ENCODE assay signal across 9 cellular contexts in the genomic region with DNA sequence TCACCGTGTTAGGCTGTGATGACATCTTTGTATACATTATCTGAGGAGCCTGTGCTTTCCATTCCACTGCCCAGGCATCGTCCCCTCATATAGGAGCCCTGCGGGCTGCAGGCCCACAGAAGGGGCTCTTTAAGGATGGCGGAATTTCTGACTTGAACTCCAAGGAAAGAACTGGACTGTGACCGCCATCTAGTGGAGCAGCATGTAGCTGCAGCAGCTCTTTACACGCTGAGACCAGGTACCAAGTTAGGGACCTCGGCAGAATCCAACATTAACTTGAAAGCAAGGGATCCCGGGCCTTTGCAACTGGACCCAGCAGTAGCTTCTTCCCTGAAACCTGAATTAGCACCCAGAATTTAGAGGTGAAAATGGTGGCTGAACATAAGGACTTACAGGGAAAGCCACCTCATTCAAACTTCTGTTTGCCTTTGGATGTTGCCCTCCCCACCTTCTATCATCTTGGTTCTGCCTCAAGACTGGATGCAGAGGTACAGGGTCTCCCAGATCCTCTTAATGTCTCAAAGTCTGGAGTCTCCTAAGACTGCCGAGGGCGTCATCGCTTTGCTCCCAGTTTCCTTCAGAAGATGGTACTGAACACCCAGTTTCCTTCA.
A peak's percentile ranks its signal among the peaks of the same experiment; 100 is the strongest.
DNase-seq lines count a peak whose midpoint lies in the region; ATAC-seq and TF ChIP-seq lines count a peak whose summit lies in the region.
"Had no signal": no experiment of that assay in that cellular context is flagged by ENCODE, and none has a peak within 500 bp of the region (broad histone marks: within the 10 kb centered on the region; RNA-seq: fewer than 3 reads in every experiment).

No MANE protein-coding gene starts in this region.

- peak; percentile 15 to 92 (median 68) for TF ChIP-seq CTCF in sigmoid colon (IDR thresholded peaks at IDR 0.05)

- WGBS in sigmoid colon, 2 donors = 30 to 31% methylated on average over 11 of the region's 11 CpGs

- H3K36me3 ChIP-seq in sigmoid colon = no peaks in the 10 kb centered on the region

- ATAC-seq in left cardiac atrium = peak; percentile 67 to 72
- no peak for ATAC-seq in GM21447 (IDR thresholded peaks at IDR 0.05; ENCODE audit: unreplicated experiment)
- ATAC-seq in GM19452 (IDR thresholded peaks at IDR 0.05; ENCODE audit: unreplicated experiment) = no peak
- ATAC-seq: T-cell had no signal

- H3K4me3 ChIP-seq in sigmoid colon = no peak overlapping the region

- no peak for TF ChIP-seq EP300 in sigmoid colon (IDR thresholded peaks at IDR 0.05)

- DNase-seq in Caki2 (ENCODE audit: low read depth) (peak; percentile 23), HCEC 1CT (peak; percentile 53), NCI-H526 (lab: John Stamatoyannopoulos, UW) (peak; percentile 49 to 84), left cardiac atrium (peak; percentile 64), sigmoid colon (no peak)
- peak; percentile 25 for DNase-seq in activated naive CD4-positive, alpha-beta T cell treated with anti-CD3 and anti-CD28 coated beads, Interleukin-2, amount 50 U/mL, for 16 hours

- no peak for TF ChIP-seq POLR2A in sigmoid colon (IDR thresholded peaks at IDR 0.05)

- in situ Hi-C loops in Caki2 (cut with HindIII; ENCODE audit: low pct_unique_long_range_greater_than_20kb, low sequenced_read_pairs) = no loop called here

- no peaks in the 10 kb centered on the region for H3K4me1 ChIP-seq in sigmoid colon

- intact Hi-C loops in left cardiac atrium (cut with DNase I) = loop anchor here (5.0 to 10.0 kb wide), 5 partner anchors 41 to 398 kb away; partner anchors contain the start of gene ZSCAN20 (in 1 of the 2)
- intact Hi-C loops in sigmoid colon (cut with DNase I) = loop anchor here (5.0 to 10.0 kb wide), 2 partner anchors 398 to 516 kb away; no protein-coding TSS in a partner anchor

- no peak overlapping the region for H3K27ac ChIP-seq in sigmoid colon

- peaks cover 0 to 17% (median 0%) of the 10 kb centered on the region in 3 donors for H3K27me3 ChIP-seq in sigmoid colon

- H3K9me3 ChIP-seq in sigmoid colon = no peaks in the 10 kb centered on the region

Comparison
In these comparisons a context has a peak if more than half of its experiments do, and no peak if none do; other contexts are left out.
1. ATAC-seq: peak in left cardiac atrium (2 of 2); none in GM21447 (single experiment) and GM19452 (single experiment).